8 cellular contexts compared by ENCODE assay signal in genomic region chrX:155070975-155071693, GRCh38. TPM values are rescaled to one million over a fixed set of nuclear protein-coding genes. Genes with fewer than 3 reads are reported as not detected.
A peak's percentile ranks its signal among the peaks of the same experiment; 100 is the strongest.
DNase-seq lines count a peak whose midpoint lies in the region; ATAC-seq and TF ChIP-seq lines count a peak whose summit lies in the region.

Gene BRCC3 (plus strand): TSS chrX:155071508. CDS start chrX:155071528, 20 bp downstream.
Gene CMC4 (minus strand): TSS chrX:155071136. CDS start chrX:155064023, 7,113 bp downstream.
Gene MTCP1 (minus strand): TSS chrX:155071136. CDS start chrX:155066010, 5,126 bp downstream.

- peaks cover 22% of the 10 kb centered on the region for H3K36me3 ChIP-seq in endodermal cell (ENCODE audit: control insufficient read depth, insufficient read depth, low read length)
- H3K36me3 ChIP-seq in mesodermal cell (ENCODE audit: control insufficient read depth, insufficient read depth, low read length): peaks cover 15% of the 10 kb centered on the region

- H3K9me3 Mint-ChIP-seq in activated CD8-positive, alpha-beta memory T cell treated with anti-CD3 and anti-CD28 coated beads, Interleukin-2, amount 10 ng/mL, durations not matched to agents 7 days and 5 days (ENCODE audit: low read depth): no peaks in the 10 kb centered on the region
- H3K9me3 Mint-ChIP-seq in endodermal cell: peaks cover 70% of the 10 kb centered on the region

- H3K9ac ChIP-seq in endodermal cell (ENCODE audit: extremely low read depth, low read length, poor library complexity, severe bottlenecking): peak within 1 kb of the TSS; percentile 66

- DNase-seq in COLO668 (lab: John Stamatoyannopoulos, UW; ENCODE audit: unreplicated experiment) (peak; percentile 99), GM20000 (ENCODE audit: low spot score) (peak; percentile 94), HT-29 (ENCODE audit: low spot score) (peak; percentile 85), NOMO-1 treated with dmso at 0.1 percent for 144 hours (lab: John Stamatoyannopoulos, UW; ENCODE audit: unreplicated experiment) (peak; percentile 52), endodermal cell (peak; percentile 92)
- peak; percentile 87 for DNase-seq in activated CD8-positive, alpha-beta memory T cell treated with anti-CD3 and anti-CD28 coated beads, Interleukin-2, amount 10 ng/mL, durations not matched to agents 7 days and 5 days
- peak; percentile 44 for DNase-seq in stimulated activated CD8-positive, alpha-beta memory T cell treated with anti-CD3 and anti-CD28 coated beads, Interleukin-15, amount 100 ng/mL, for 24 hours (ENCODE audit: low read depth)

- H3K4me1 ChIP-seq in endodermal cell (ENCODE audit: control insufficient read depth, insufficient read depth, low read length): no peaks in the 10 kb centered on the region
- H3K4me1 ChIP-seq in mesodermal cell (ENCODE audit: control insufficient read depth, insufficient read depth, low read length, poor library complexity, severe bottlenecking): peaks cover 6% of the 10 kb centered on the region

- H3K9me3 ChIP-seq in endodermal cell (ENCODE audit: control insufficient read depth, low read length) (no peaks in the 10 kb centered on the region), mesodermal cell (ENCODE audit: control insufficient read depth, low read length) (no peaks in the 10 kb centered on the region)

- H3K4me3 Mint-ChIP-seq in activated CD8-positive, alpha-beta memory T cell treated with anti-CD3 and anti-CD28 coated beads, Interleukin-2, amount 10 ng/mL, durations not matched to agents 7 days and 5 days: peak within 1 kb of the TSS; percentile 93
- peak within 1 kb of the TSS; percentile 90 for H3K4me3 Mint-ChIP-seq in endodermal cell

- peak within 1 kb of the TSS; percentile 93 for H3K27ac Mint-ChIP-seq in activated CD8-positive, alpha-beta memory T cell treated with anti-CD3 and anti-CD28 coated beads, Interleukin-2, amount 10 ng/mL, durations not matched to agents 7 days and 5 days
- H3K27ac Mint-ChIP-seq in endodermal cell: peak within 1 kb of the TSS; percentile 95

- no peak for TF ChIP-seq CTCF in GM20000 (IDR thresholded peaks at IDR 0.05; ENCODE audit: extremely low read depth, missing control alignments)
- no peak for TF ChIP-seq CTCF in endodermal cell (conservative IDR thresholded peaks at IDR 0.05)

- peaks cover 63% of the 10 kb centered on the region for H3K4me1 Mint-ChIP-seq in activated CD8-positive, alpha-beta memory T cell treated with anti-CD3 and anti-CD28 coated beads, Interleukin-2, amount 10 ng/mL, durations not matched to agents 7 days and 5 days
- peaks cover 2% of the 10 kb centered on the region for H3K4me1 Mint-ChIP-seq in endodermal cell

- no peaks in the 10 kb centered on the region for H3K27me3 Mint-ChIP-seq in activated CD8-positive, alpha-beta memory T cell treated with anti-CD3 and anti-CD28 coated beads, Interleukin-2, amount 10 ng/mL, durations not matched to agents 7 days and 5 days
- no peaks in the 10 kb centered on the region for H3K27me3 Mint-ChIP-seq in endodermal cell (ENCODE audit: insufficient read depth)

- H3K4me3 ChIP-seq in endodermal cell (ENCODE audit: low read length) (peak within 1 kb of the TSS; percentile 90), mesodermal cell (ENCODE audit: extremely low read depth, insufficient read depth, low read length, poor library complexity, severe bottlenecking) (peak within 1 kb of the TSS; percentile 62)

- CTCF ChIA-PET in activated CD8-positive, alpha-beta memory T cell treated with anti-CD3 and anti-CD28 coated beads, Interleukin-2, amount 10 ng/mL, durations not matched to agents 7 days and 5 days (lab: Charles Lee): interaction anchor here (0.7 to 1.5 kb wide), 2 partner anchors 14 kb away, joined by 4 read pairs; no protein-coding TSS in a partner anchor

- peaks cover 29% of the 10 kb centered on the region for H3K36me3 Mint-ChIP-seq in activated CD8-positive, alpha-beta memory T cell treated with anti-CD3 and anti-CD28 coated beads, Interleukin-2, amount 10 ng/mL, durations not matched to agents 7 days and 5 days
- peaks cover 21% of the 10 kb centered on the region for H3K36me3 Mint-ChIP-seq in endodermal cell (ENCODE audit: low read depth)

- H3K27ac ChIP-seq in endodermal cell (ENCODE audit: low read depth, low read length) (peak within 1 kb of the TSS; percentile 68), mesodermal cell (ENCODE audit: low read depth, low read length, severe bottlenecking) (peak within 1 kb of the TSS; percentile 29)

- peak; percentile 91 for ATAC-seq in activated CD8-positive, alpha-beta memory T cell treated with anti-CD3 and anti-CD28 coated beads, Interleukin-2, amount 10 ng/mL, durations not matched to agents 7 days and 5 days

- H3K27me3 ChIP-seq in endodermal cell (ENCODE audit: control insufficient read depth, insufficient read depth, low read length, poor library complexity, severe bottlenecking): no peaks in the 10 kb centered on the region

- WGBS in endodermal cell (ENCODE audit: insufficient coverage in 1 of 2, insufficient read length in 1 of 2), 2 experiments: 0% methylated on average over 51 of the region's 81 CpGs; no CpG with 5 or more reads in 1 of the 2 experiments
- 0% methylated on average over 5 to 7 of the region's 81 CpGs for WGBS in mesodermal cell (ENCODE audit: insufficient coverage in 2 of 2), 2 experiments

RNA-seq across cellular contexts. Expression of gene BRCC3, which starts in this region (rescaled TPM):
- total RNA-seq in HT-29 (2014; rRNA removed; shearing (Covaris generic)): 12.0 and 20.4 TPM in 2 replicates
- total RNA-seq in activated CD8-positive, alpha-beta memory T cell treated with anti-CD3 and anti-CD28 coated beads, Interleukin-2, amount 10 ng/mL, durations not matched to agents 7 days and 5 days: 10 to 100 TPM; 25.2 to 33.4 TPM
- 10 to 100 TPM; 21.9 to 22.8 TPM for total RNA-seq in endodermal cell
- polyA plus RNA-seq in endodermal cell (2013, experiment 1 of 2): 14.9 TPM
- 14.2 TPM for polyA plus RNA-seq in endodermal cell (2013, experiment 2 of 2)
- 12.1 TPM for polyA plus RNA-seq in mesodermal cell (2013, experiment 1 of 2)
- 14.4 TPM for polyA plus RNA-seq in mesodermal cell (2013, experiment 2 of 2)

RNA-seq across cellular contexts. Expression of gene CMC4, which starts in this region (rescaled TPM):
- 5.3 and 11.0 TPM in 2 replicates for total RNA-seq in HT-29 (2014; rRNA removed; shearing (Covaris generic))
- 1 to 10 TPM; 3.4 to 3.7 TPM for total RNA-seq in activated CD8-positive, alpha-beta memory T cell treated with anti-CD3 and anti-CD28 coated beads, Interleukin-2, amount 10 ng/mL, durations not matched to agents 7 days and 5 days
- total RNA-seq in endodermal cell: 1 to 10 TPM; 5.2 to 8.3 TPM
- polyA plus RNA-seq in endodermal cell (2013, experiment 1 of 2): 9.8 TPM
- 7.1 TPM for polyA plus RNA-seq in endodermal cell (2013, experiment 2 of 2)
- 12.0 TPM for polyA plus RNA-seq in mesodermal cell (2013, experiment 1 of 2)
- 7.6 TPM for polyA plus RNA-seq in mesodermal cell (2013, experiment 2 of 2)

RNA-seq across cellular contexts. Expression of gene MTCP1, which starts in this region (rescaled TPM):
- 2.7 and 8.0 TPM in 2 replicates for total RNA-seq in HT-29 (2014; rRNA removed; shearing (Covaris generic))
- 10 to 100 TPM; 23.1 to 25.3 TPM for total RNA-seq in activated CD8-positive, alpha-beta memory T cell treated with anti-CD3 and anti-CD28 coated beads, Interleukin-2, amount 10 ng/mL, durations not matched to agents 7 days and 5 days
- 10 to 100 TPM; 12.6 to 17.4 TPM for total RNA-seq in endodermal cell
- 10.6 TPM for polyA plus RNA-seq in endodermal cell (2013, experiment 1 of 2)
- 14.0 TPM for polyA plus RNA-seq in endodermal cell (2013, experiment 2 of 2)
- polyA plus RNA-seq in mesodermal cell (2013, experiment 1 of 2): 9.3 TPM
- polyA plus RNA-seq in mesodermal cell (2013, experiment 2 of 2): 19.8 TPM

Comparison
In these comparisons a context has a peak if more than half of its experiments do, and no peak if none do; other contexts are left out.
1. Peak in every context shown above with its lines: DNase-seq, ATAC-seq, H3K4me3 ChIP-seq and H3K27ac ChIP-seq.
2. DNase-seq: peak in every context shown above with its lines; median percentile 99 in COLO668; 94 in GM20000; 92 in endodermal cell; 87 in activated CD8-positive, alpha-beta memory T cell treated with anti-CD3 and anti-CD28 coated beads, Interleukin-2, amount 10 ng/mL, durations not matched to agents 7 days and 5 days; 85 in HT-29; 52 in NOMO-1 treated with dmso at 0.1 percent for 144 hours; 44 in stimulated activated CD8-positive, alpha-beta memory T cell treated with anti-CD3 and anti-CD28 coated beads, Interleukin-15, amount 100 ng/mL, for 24 hours.